Comparison of ENCODE assay signal across 13 cellular contexts in genomic region chr2:144426355-144426754, GRCh38.
DNase-seq lines count a peak whose midpoint lies in the region; TF ChIP-seq lines count a peak whose summit lies in the region.
"Had no signal": no experiment of that assay in that cellular context is flagged by ENCODE, and none has a peak within 500 bp of the region (broad histone marks: within the 10 kb centered on the region; RNA-seq: fewer than 3 reads in every experiment).

No MANE protein-coding gene starts in this region.

- intact Hi-C loops in A673 (cut with micrococcal nuclease; ENCODE audit: unreplicated experiment): no loop called here

- in situ Hi-C loops in KBM-7 (cut with MboI; ENCODE audit: low pct_unique_long_range_greater_than_20kb, low sequenced_read_pairs): no loop called here

- H3K9me3 ChIP-seq in A673 (ENCODE audit: low read depth, low read length, poor library complexity, severe bottlenecking): no peaks in the 10 kb centered on the region
- H3K9me3 ChIP-seq: gastroesophageal sphincter had no signal

- BruUV-seq in A673 (replicated peaks; lab: Mats Ljungman, UMichigan): no TSS peak

- H3K4me1 ChIP-seq in A673 (ENCODE audit: insufficient read depth, low read length, poor library complexity, severe bottlenecking): peaks cover 11% of the 10 kb centered on the region

- CTCF ChIA-PET in A673 (lab: Charles Lee): interaction anchor here (0.7 kb wide), 1 partner anchor 55 kb away, joined by 3 read pairs; no protein-coding TSS in a partner anchor

- H3K27ac ChIP-seq in A673 (ENCODE audit: low read depth, low read length, poor library complexity, severe bottlenecking): peak overlapping the region; percentile 7
- peak overlapping the region; percentile 82 for H3K27ac ChIP-seq in cingulate gyrus (ENCODE audit: low read depth, low read length)

- POLR2A ChIA-PET in A673 (lab: Charles Lee; ENCODE audit: low non-redundant PET): no interaction called here

- no peak for TF ChIP-seq CTCF in A673 (conservative IDR thresholded peaks at IDR 0.05; ENCODE audit: low read depth, low read length)

- peaks cover 71% of the 10 kb centered on the region for H3K36me3 ChIP-seq in A673 (ENCODE audit: insufficient read depth, low read length, poor library complexity, severe bottlenecking)
- H3K36me3 ChIP-seq: gastroesophageal sphincter had no signal

- H3K4me3 ChIP-seq in A673 (ENCODE audit: low read depth, low read length, poor library complexity, severe bottlenecking): no peak overlapping the region
- H3K4me3 ChIP-seq: gastroesophageal sphincter had no signal

- DNase-seq in A673 (ENCODE audit: low spot score) (no peak), KBM-7 (peak; percentile 36), pons (ENCODE audit: low spot score) (peak; percentile 53), NCI-H526 treated with DMSO at 0.1 percent for 48 hours (lab: John Stamatoyannopoulos, UW) (no peak), ureter (ENCODE audit: low spot score) (no peak), glomerular visceral epithelial cell (ENCODE audit: extremely low spot score) (no peak), 8988T (no peak)
- DNase-seq: activated gamma-delta T cell; NCI-H1417 treated with DMSO at 0.1 percent for 48 hours; NCI-H510A treated with DMSO at 0.1 percent for 48 hours; stimulated activated CD4-positive, alpha-beta T cell treated with anti-CD3 and anti-CD28 coated beads, Interleukin-12 subunit alpha, Interleukin-12 subunit beta, amount 100 ng/mL, for 4 hours had no signal

- no peaks in the 10 kb centered on the region for H3K27me3 ChIP-seq in A673 (replicated peaks; ENCODE audit: insufficient read depth, low read depth, low read length, poor library complexity)
- H3K27me3 ChIP-seq: gastroesophageal sphincter had no signal

Comparison
In these comparisons a context has a peak if more than half of its experiments do, and no peak if none do; other contexts are left out.
1. DNase-seq: peak in KBM-7 (single experiment) and pons (single experiment); none in A673 (single experiment), NCI-H526 treated with DMSO at 0.1 percent for 48 hours (single experiment), ureter (single experiment), glomerular visceral epithelial cell (single experiment) and 8988T (single experiment).